Comparison of ENCODE assay signal across 1 cellular context in genomic region chr5:132963175-132964104, GRCh38.
TF ChIP-seq lines count a peak whose summit lies in the region.

AFF4 (minus strand) TSS chr5:132963634; CDS start chr5:132937189, 26,445 bp downstream.

TF ChIP-seq in HepG2, 621 proteins besides CTCF, POLR2A, EP300 and RAD21 (continued from another document and continues in another):
- TF ChIP-seq ZNF703 (CRISPR knock-in tag; IDR thresholded peaks at IDR 0.05; ENCODE audit: borderline replicate concordance): peak; percentile 60; the same call in 1 of the 2 replicates
- no peak for TF ChIP-seq ZNF10 (CRISPR knock-in tag; IDR thresholded peaks at IDR 0.05; ENCODE audit: borderline replicate concordance, low read depth)
- peak; percentile 40; the same call in 1 of the 2 replicates for TF ChIP-seq POLR2AphosphoS2 (IDR thresholded peaks at IDR 0.05; ENCODE audit: low read depth, low read length)
- TF ChIP-seq RBM22 (optimal IDR thresholded peaks at IDR 0.05; ENCODE audit: low read length): no peak
- 0 out of 2 replicates have a peak, but pooled peaks have one; percentile 25 for TF ChIP-seq HIC2 (CRISPR knock-in tag; IDR thresholded peaks at IDR 0.05; ENCODE audit: low read depth)
- peak; percentile 56; the same call in 1 of the 2 replicates for TF ChIP-seq RNF2 (conservative IDR thresholded peaks at IDR 0.05; ENCODE audit: low read depth)
- TF ChIP-seq ASH2L (IDR thresholded peaks at IDR 0.05; ENCODE audit: insufficient read length, low read depth, low read length): peak; percentile 53
- no peak for TF ChIP-seq MAFG (CRISPR knock-in tag; IDR thresholded peaks at IDR 0.05)
- TF ChIP-seq ZBTB40 (IDR thresholded peaks at IDR 0.05): no peak
- peak; percentile 37; the same call in 1 of the 2 replicates for TF ChIP-seq ZBTB40 (CRISPR knock-in tag; IDR thresholded peaks at IDR 0.05)
- TF ChIP-seq PTBP1 (IDR thresholded peaks at IDR 0.05; ENCODE audit: low read depth, low read length, poor library complexity, severe bottlenecking): peak; percentile 77
- peak; percentile 74; the same call in 1 of the 2 replicates for TF ChIP-seq ZNF749 (CRISPR knock-in tag; IDR thresholded peaks at IDR 0.05; ENCODE audit: borderline replicate concordance)
- TF ChIP-seq ZBTB39 (CRISPR knock-in tag; IDR thresholded peaks at IDR 0.05): peak; percentile 68; the same call in 1 of the 2 replicates
- no peak; the same call in 1 of the 2 replicates for TF ChIP-seq E2F2 (CRISPR knock-in tag; IDR thresholded peaks at IDR 0.05; ENCODE audit: borderline replicate concordance)
- no peak for TF ChIP-seq PITX1 (CRISPR knock-in tag; IDR thresholded peaks at IDR 0.05)
- TF ChIP-seq ZNF383 (CRISPR knock-in tag; IDR thresholded peaks at IDR 0.05; ENCODE audit: borderline replicate concordance): 0 out of 2 replicates have a peak, but pooled peaks have one; percentile 63
- TF ChIP-seq NRL (CRISPR knock-in tag; IDR thresholded peaks at IDR 0.05; ENCODE audit: borderline replicate concordance): peak; percentile 93
- TF ChIP-seq U2AF1 (optimal IDR thresholded peaks at IDR 0.05; ENCODE audit: low read depth, low read length): no peak
- 0 out of 2 replicates have a peak, but pooled peaks have one; percentile 36 for TF ChIP-seq LBX2 (CRISPR knock-in tag; IDR thresholded peaks at IDR 0.05; ENCODE audit: borderline replicate concordance)
- peak; percentile 70 for TF ChIP-seq ESRRA (CRISPR knock-in tag; IDR thresholded peaks at IDR 0.05; ENCODE audit: low read depth)
- no peak for TF ChIP-seq ARID2 (CRISPR knock-in tag; IDR thresholded peaks at IDR 0.05; ENCODE audit: borderline replicate concordance)
- TF ChIP-seq RFXAP (CRISPR knock-in tag; IDR thresholded peaks at IDR 0.05; ENCODE audit: borderline replicate concordance): peak; percentile 77
- TF ChIP-seq ZNF574 (CRISPR knock-in tag; IDR thresholded peaks at IDR 0.05): peak; percentile 84
- no peak for TF ChIP-seq TEAD2 (CRISPR knock-in tag; IDR thresholded peaks at IDR 0.05)
- TF ChIP-seq DR1 (CRISPR knock-in tag; IDR thresholded peaks at IDR 0.05): peak; percentile 83
- TF ChIP-seq PLRG1 (conservative IDR thresholded peaks at IDR 0.05): no peak
- peak; percentile 38 for TF ChIP-seq ZNF460 (CRISPR knock-in tag; IDR thresholded peaks at IDR 0.05; ENCODE audit: borderline replicate concordance)
- TF ChIP-seq GMEB2 (CRISPR knock-in tag; IDR thresholded peaks at IDR 0.05; ENCODE audit: low read depth): peak; percentile 67
- TF ChIP-seq ZBTB7A (CRISPR knock-in tag; IDR thresholded peaks at IDR 0.05): peak; percentile 82
- TF ChIP-seq ZNF232 (CRISPR knock-in tag; IDR thresholded peaks at IDR 0.05; ENCODE audit: borderline replicate concordance): peak; percentile 28
- TF ChIP-seq PATZ1 (CRISPR knock-in tag; IDR thresholded peaks at IDR 0.05): peak; percentile 98
- TF ChIP-seq TOPORS (CRISPR knock-in tag; IDR thresholded peaks at IDR 0.05): 0 out of 2 replicates have a peak, but pooled peaks have one; percentile 72
- peak; percentile 54 for TF ChIP-seq EED (CRISPR knock-in tag; IDR thresholded peaks at IDR 0.05)
- TF ChIP-seq MEIS2 (CRISPR knock-in tag; IDR thresholded peaks at IDR 0.05): peak; percentile 81
